16 cellular contexts compared by ENCODE assay signal in the genomic region with DNA sequence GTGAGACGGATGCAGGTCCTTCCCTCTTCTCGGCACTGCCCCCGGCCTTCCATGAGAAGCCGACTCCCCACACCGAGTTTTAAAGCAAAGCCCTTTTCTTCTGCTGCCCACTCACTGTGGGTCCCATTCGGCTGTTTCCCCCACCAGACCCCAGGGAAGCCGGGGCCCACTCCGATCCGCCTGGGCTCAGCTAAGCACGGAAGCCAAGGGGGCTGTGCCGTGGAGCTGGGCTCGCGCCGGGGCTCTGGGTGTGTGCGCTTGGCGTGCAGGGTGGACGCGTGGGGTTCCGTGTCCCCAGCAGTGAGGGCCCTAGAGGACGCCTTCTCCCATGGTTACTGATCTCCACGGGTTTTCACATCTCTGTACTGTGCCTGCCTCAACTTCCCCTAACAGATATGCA.
"Had no signal": no experiment of that assay in that cellular context is flagged by ENCODE, and none has a peak within 500 bp of the region (broad histone marks: within the 10 kb centered on the region; RNA-seq: fewer than 3 reads in every experiment).

No MANE protein-coding gene starts in this region.

- H3K36me3 Mint-ChIP-seq: naive B cell had no signal

- H3K27ac Mint-ChIP-seq: activated CD8-positive, alpha-beta T cell treated with anti-CD3 and anti-CD28 coated beads, Interleukin-2, amount 10 ng/mL, durations not matched to agents 7 days and 5 days had no signal

- H3K9me3 ChIP-seq: left ventricle myocardium inferior, transverse colon, vagina had no signal

- DNase-seq: activated CD8-positive, alpha-beta T cell treated with anti-CD3 and anti-CD28 coated beads, Interleukin-2, amount 10 ng/mL, durations not matched to agents 7 days and 5 days; activated naive CD4-positive, alpha-beta T cell treated with anti-CD3 and anti-CD28 coated beads, Interleukin-2, amount 10 ng/mL, durations not matched to agents 7 days and 5 days; amniotic stem cell; foreskin fibroblast; hippocampal formation; left ventricle myocardium inferior; naive B cell; occipital lobe; stimulated activated CD4-positive, alpha-beta T cell treated with anti-CD3 and anti-CD28 coated beads, Interleukin-2, amount 100 ng/mL, for 48 hours; stimulated activated naive CD4-positive, alpha-beta T cell; T-cell; T1000; transverse colon had no signal

- H3K9me3 Mint-ChIP-seq: activated naive CD4-positive, alpha-beta T cell treated with anti-CD3 and anti-CD28 coated beads, Interleukin-2, amount 10 ng/mL, durations not matched to agents 7 days and 5 days; naive B cell; T-cell had no signal

- H3K36me3 ChIP-seq: vagina had no signal

- ATAC-seq: activated CD4-positive, CD25-positive, alpha-beta regulatory T cell treated with anti-CD3 and anti-CD28 coated beads, Interleukin-2, amount 50 U/mL, for 24 hours; activated CD8-positive, alpha-beta T cell treated with anti-CD3 and anti-CD28 coated beads, Interleukin-2, amount 10 ng/mL, durations not matched to agents 7 days and 5 days; T-cell had no signal

- H3K27me3 Mint-ChIP-seq: activated naive CD4-positive, alpha-beta T cell treated with anti-CD3 and anti-CD28 coated beads, Interleukin-2, amount 10 ng/mL, durations not matched to agents 7 days and 5 days; naive B cell; T-cell had no signal

- H3K4me3 Mint-ChIP-seq: activated CD8-positive, alpha-beta T cell treated with anti-CD3 and anti-CD28 coated beads, Interleukin-2, amount 10 ng/mL, durations not matched to agents 7 days and 5 days; activated naive CD4-positive, alpha-beta T cell treated with anti-CD3 and anti-CD28 coated beads, Interleukin-2, amount 10 ng/mL, durations not matched to agents 7 days and 5 days; T-cell had no signal

- H3K4me1 ChIP-seq: transverse colon, vagina had no signal

- H3K4me3 ChIP-seq: coronary artery, left ventricle myocardium inferior, transverse colon, vagina had no signal

- H3K27ac ChIP-seq: coronary artery, left ventricle myocardium inferior, transverse colon, vagina had no signal

- H3K27me3 ChIP-seq: transverse colon, vagina had no signal
